In genomic region chr22:36116127-36116526, GRCh38 we compare ENCODE assay signal across 27 cellular contexts. TPM values are rescaled to one million over a fixed set of nuclear protein-coding genes. Genes with fewer than 3 reads are reported as not detected.
DNase-seq lines count a peak whose midpoint lies in the region; ATAC-seq and TF ChIP-seq lines count a peak whose summit lies in the region.
"Had no signal": no experiment of that assay in that cellular context is flagged by ENCODE, and none has a peak within 500 bp of the region (broad histone marks: within the 10 kb centered on the region; RNA-seq: fewer than 3 reads in every experiment).

No MANE protein-coding gene starts in this region.

- peak; percentile 6 for DNase-seq in SKM-1 treated with dmso at 0.1 percent for 144 hours (lab: John Stamatoyannopoulos, UW; ENCODE audit: unreplicated experiment)
- DNase-seq in SKM-1 (lab: John Stamatoyannopoulos, UW; ENCODE audit: unreplicated experiment), result no peak
- peak; percentile 8 for DNase-seq in cerebellar cortex (ENCODE audit: low spot score)
- DNase-seq in right cardiac atrium, result no peak
- DNase-seq in stimulated activated CD4-positive, alpha-beta T cell treated with anti-CD3 and anti-CD28 coated beads, Interleukin-4, amount 100 ng/mL, for 1 hour, result no peak
- DNase-seq: 8988T; ACHN; BE2C; CD8-positive, alpha-beta memory T cell; DMS 273 treated with DMSO at 0.1 percent for 48 hours; DMS79; EL; H9; NCI-H1092; NCI-H1417 treated with DMSO at 0.1 percent for 48 hours; NCI-H1694 treated with DMSO at 0.1 percent for 48 hours; NCI-H2081; NCI-H2171; NCI-H226; NCI-H510A; NCI-H69; SHP77 had no signal

- peaks cover 5% of the 10 kb centered on the region for H3K4me1 ChIP-seq in parathyroid adenoma
- no peaks in the 10 kb centered on the region for H3K4me1 ChIP-seq in right cardiac atrium (ENCODE audit: control insufficient read depth, insufficient read depth, low read length)
- H3K4me1 ChIP-seq: BE2C had no signal

- no peak overlapping the region for H3K4me2 ChIP-seq in parathyroid adenoma (ENCODE audit: low read length)

- intact Hi-C loops in right cardiac atrium (cut with DNase I), result no loop called here

- no peaks in the 10 kb centered on the region for H3K9me3 ChIP-seq in parathyroid adenoma (ENCODE audit: control insufficient read depth, low read length)
- H3K9me3 ChIP-seq in right cardiac atrium (ENCODE audit: control insufficient read depth, low read length), result no peaks in the 10 kb centered on the region
- H3K9me3 ChIP-seq: BE2C had no signal

- H3K27ac ChIP-seq in parathyroid adenoma (peak overlapping the region; percentile 78), right cardiac atrium (ENCODE audit: low read length) (no peak overlapping the region)
- H3K27ac ChIP-seq: RWPE1, SK-N-MC had no signal

- no peaks in the 10 kb centered on the region for H3K27me3 ChIP-seq in parathyroid adenoma (ENCODE audit: control insufficient read depth, insufficient read depth, low read length)
- no peaks in the 10 kb centered on the region for H3K27me3 ChIP-seq in right cardiac atrium (ENCODE audit: control insufficient read depth, insufficient read depth)
- H3K27me3 ChIP-seq: BE2C had no signal

- no peak overlapping the region for H3K4me3 ChIP-seq in parathyroid adenoma (ENCODE audit: low read depth, low read length)
- no peak overlapping the region for H3K4me3 ChIP-seq in right cardiac atrium (ENCODE audit: low read length)
- H3K4me3 ChIP-seq: SK-N-MC had no signal

- no peaks in the 10 kb centered on the region for H3K79me2 ChIP-seq in parathyroid adenoma

- H3K36me3 ChIP-seq in parathyroid adenoma (ENCODE audit: control insufficient read depth, insufficient read depth, low read length), result no peaks in the 10 kb centered on the region
- H3K36me3 ChIP-seq: BE2C had no signal

- H2AFZ ChIP-seq in parathyroid adenoma, result no peak overlapping the region

- 91% methylated on average over 2 of the region's 2 CpGs for WGBS in right cardiac atrium

- H3K9ac ChIP-seq in parathyroid adenoma, result no peak overlapping the region

- no peak for TF ChIP-seq CTCF in parathyroid adenoma (IDR thresholded peaks at IDR 0.05)

- ATAC-seq in right cardiac atrium, result no peak
- ATAC-seq in GM18498 (IDR thresholded peaks at IDR 0.05; ENCODE audit: unreplicated experiment), result no peak
- ATAC-seq: Panc1 had no signal

RNA-seq across cellular contexts. Expression of gene APOL3, which starts 44.4 kb away (rescaled TPM):
- 10 to 100 TPM; 22.9 to 33.1 (median 26.5) TPM for total RNA-seq in right cardiac atrium
- 23.3 TPM for polyA plus RNA-seq in right cardiac atrium
- total RNA-seq: H9 had no signal

Comparison
In these comparisons a context has a peak if more than half of its experiments do, and no peak if none do; other contexts are left out.
1. DNase-seq: peak in SKM-1 treated with dmso at 0.1 percent for 144 hours (single experiment) and cerebellar cortex (single experiment); none in SKM-1 (single experiment), right cardiac atrium (0 of 3) and stimulated activated CD4-positive, alpha-beta T cell treated with anti-CD3 and anti-CD28 coated beads, Interleukin-4, amount 100 ng/mL, for 1 hour (single experiment).